Comparison of ENCODE assay signal across 34 cellular contexts in the genomic region with DNA sequence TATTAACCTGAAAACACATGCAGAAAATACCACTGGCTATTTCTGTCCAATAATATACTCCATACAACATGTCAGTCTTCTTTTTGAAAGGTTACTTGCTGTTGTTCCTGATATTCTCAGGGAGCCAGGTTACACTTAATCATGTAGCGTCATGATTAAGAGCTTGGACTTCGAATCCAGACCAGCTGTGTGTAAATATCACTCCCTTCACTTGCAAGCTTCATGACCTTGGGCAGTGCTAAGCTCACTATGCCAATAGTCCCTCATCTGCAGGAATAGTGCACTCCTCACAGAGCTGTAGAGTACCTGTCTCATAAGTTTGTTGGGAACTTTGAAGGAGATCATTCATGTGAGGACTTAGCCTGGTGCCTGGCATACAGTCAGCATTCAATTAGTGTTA. TPM values are rescaled to one million over a fixed set of nuclear protein-coding genes. Genes with fewer than 3 reads are reported as not detected.
DNase-seq lines count a peak whose midpoint lies in the region; ATAC-seq and TF ChIP-seq lines count a peak whose summit lies in the region.
"Had no signal": no experiment of that assay in that cellular context is flagged by ENCODE, and none has a peak within 500 bp of the region (broad histone marks: within the 10 kb centered on the region; RNA-seq: fewer than 3 reads in every experiment).

No MANE protein-coding gene starts in this region.

- in situ Hi-C loops in transverse colon (cut with MboI; ENCODE audit: low pct_ligation_motif_present in 1 of 4, low pct_unique_long_range_greater_than_20kb in 1 of 4, low sequenced_read_pairs in 3 of 4), result loop anchor here in 1 of 4 donors (10.0 kb wide), 1 partner anchor 348 kb away; no protein-coding TSS in a partner anchor

- ATAC-seq in left ventricle myocardium superior (peak; percentile 52), body of pancreas (peak; percentile 91), right lobe of liver (peak; percentile 86 to 99 (median 96)), GM18907 (IDR thresholded peaks at IDR 0.05; ENCODE audit: unreplicated experiment) (no peak), GM18870 (IDR thresholded peaks at IDR 0.05; ENCODE audit: unreplicated experiment) (no peak), HG02852 (IDR thresholded peaks at IDR 0.05; ENCODE audit: unreplicated experiment) (no peak)
- ATAC-seq: esophagus mucosa; stimulated activated memory B cell treated with anti-CD40 and anti-IgM and Interleukin-4, amounts not matched to agents 10 μg/mL and 1 μg/mL and 100 μg/mL, for 72 hours had no signal

- TF ChIP-seq CTCF in body of pancreas (IDR thresholded peaks at IDR 0.05), result no peak
- no peak for TF ChIP-seq CTCF in right lobe of liver (IDR thresholded peaks at IDR 0.05)
- no peak for TF ChIP-seq CTCF in transverse colon (IDR thresholded peaks at IDR 0.05)

- H3K27me3 ChIP-seq in body of pancreas, result no peaks in the 10 kb centered on the region
- no peaks in the 10 kb centered on the region for H3K27me3 ChIP-seq in right lobe of liver
- peaks cover 9% of the 10 kb centered on the region for H3K27me3 ChIP-seq in transverse colon

- DNase-seq in left ventricle myocardium superior (no peak), cardiac septum (ENCODE audit: low spot score) (no peak), body of pancreas (peak; percentile 33 to 68 (median 51)), right lobe of liver (peak in 1 of 3 donors; percentile 47), transverse colon (no peak)
- DNase-seq: activated B cell treated with CpG ODN at 0.5 μM for 24 hours; activated CD4-positive, alpha-beta T cell treated with anti-CD3 and anti-CD28 coated beads, Interleukin-2, amount 50 U/mL, for 1 hour; activated effector memory CD4-positive, alpha-beta T cell treated with anti-CD3 and anti-CD28 coated beads, Interleukin-2, amount 50 U/mL, for 16 hours; activated naive CD8-positive, alpha-beta T cell treated with anti-CD3 and anti-CD28 coated beads, Interleukin-2, amount 10 ng/mL, durations not matched to agents 7 days and 5 days; activated T-cell treated with anti-CD3 and anti-CD28 coated beads, Interleukin-2, amount 50 U/mL, for 1 hour; AML-193; aorta; CD4-positive, alpha-beta T cell; cortex of kidney; heart left ventricle; NCI-H1694; SK-N-SH had no signal

- H3K27ac ChIP-seq in body of pancreas, result peak overlapping the region in 3 of 4 donors; percentile 39 to 64 (median 63)
- no peak overlapping the region for H3K27ac ChIP-seq in right lobe of liver
- peak overlapping the region in 1 of 4 donors; percentile 23 for H3K27ac ChIP-seq in transverse colon
- H3K27ac ChIP-seq: heart left ventricle had no signal

- TF ChIP-seq POLR2A in body of pancreas (IDR thresholded peaks at IDR 0.05), result no peak
- TF ChIP-seq POLR2A in right lobe of liver (IDR thresholded peaks at IDR 0.05), result no peak
- no peak for TF ChIP-seq POLR2A in transverse colon (IDR thresholded peaks at IDR 0.05)

- WGBS in body of pancreas, 2 donors, result 18 to 22% methylated on average over 2 of the region's 2 CpGs
- 24% methylated on average over 2 of the region's 2 CpGs for WGBS in right lobe of liver (ENCODE audit: insufficient coverage, low coverage, low lambda C conversion rate, missing lambda C conversion rate)
- WGBS in transverse colon (ENCODE audit: low coverage in 1 of 2), 2 donors, result 39% methylated on average over 2 of the region's 2 CpGs; no CpG with 5 or more reads in 1 of the 2 donors

- no peak for TF ChIP-seq EP300 in transverse colon (IDR thresholded peaks at IDR 0.05; ENCODE audit: low read depth)

- H3K9me3 ChIP-seq in body of pancreas (no peaks in the 10 kb centered on the region), right lobe of liver (no peaks in the 10 kb centered on the region), transverse colon (no peaks in the 10 kb centered on the region)
- H3K9me3 ChIP-seq: heart left ventricle, SK-N-SH had no signal

- no peaks in the 10 kb centered on the region for H3K36me3 ChIP-seq in body of pancreas (replicated peaks in 1 of 2; ENCODE audit: insufficient read depth in 1 of 2, low read depth in 2 of 2)
- no peaks in the 10 kb centered on the region for H3K36me3 ChIP-seq in right lobe of liver
- no peaks in the 10 kb centered on the region for H3K36me3 ChIP-seq in transverse colon
- H3K36me3 ChIP-seq: heart left ventricle had no signal

- H3K4me3 ChIP-seq in body of pancreas (no peak overlapping the region), right lobe of liver (no peak overlapping the region), transverse colon (no peak overlapping the region)
- H3K4me3 ChIP-seq: heart left ventricle had no signal

- H3K4me1 ChIP-seq in body of pancreas, result peaks cover 15% of the 10 kb centered on the region
- peaks cover 0 to 10% (median 0%) of the 10 kb centered on the region in 4 donors for H3K4me1 ChIP-seq in right lobe of liver
- peaks cover 0 to 17% (median 8%) of the 10 kb centered on the region in 4 donors for H3K4me1 ChIP-seq in transverse colon
- H3K4me1 ChIP-seq: heart left ventricle had no signal

- intact Hi-C loops in left ventricle myocardium superior (cut with micrococcal nuclease), result no loop called here
- intact Hi-C loops in cardiac septum (cut with DNase I), result no loop called here
- intact Hi-C loops in body of pancreas (cut with DNase I), result loop anchor here (10.0 kb wide), 1 partner anchor 358 kb away; no protein-coding TSS in a partner anchor
- intact Hi-C loops in right lobe of liver (cut with DNase I), result no loop called here
- intact Hi-C loops in transverse colon (cut with DNase I; ENCODE audit: low total_unique reads), result no loop called here

RNA-seq across cellular contexts. Expression of a gene that starts 1.9 kb away (rescaled TPM):
- total RNA-seq in left ventricle myocardium superior (not detected), cardiac septum (not detected), body of pancreas (not detected), right lobe of liver (not detected), transverse colon (under 1 TPM in 1 of 4 donors, not detected in 3; 0.14 TPM)
- total RNA-seq: A673; activated naive CD8-positive, alpha-beta T cell treated with anti-CD3 and anti-CD28 coated beads, Interleukin-2, amount 10 ng/mL, durations not matched to agents 7 days and 5 days; aorta; CD4-positive, alpha-beta T cell; fibroblast of villous mesenchyme; H7; heart left ventricle; IMR-90; lung microvascular endothelial cell; mononuclear cell; NCI-H460; osteoblast; renal cortical epithelial cell; skeletal muscle tissue; T-helper 1 cell treated with Interleukin-12 subunit alpha and Interleukin-12 subunit beta and Interleukin-4 antibody, amounts not matched to agents 30 ng/mL and 1 ng/mL, for 36 hours; urinary bladder had no signal

RNA-seq across cellular contexts. Expression of a gene that starts 31.1 kb away (rescaled TPM):
- total RNA-seq in left ventricle myocardium superior (167 TPM), cardiac septum (139 TPM), body of pancreas (10 to 100 TPM; 17.9 to 31.0 TPM), right lobe of liver (10 to 100 TPM; 12.1 to 15.3 (median 14.4) TPM), transverse colon (10 to 100 TPM; 10.1 to 28.3 (median 19.0) TPM)

Comparison
In these comparisons a context has a peak if more than half of its experiments do, and no peak if none do; other contexts are left out.
1. ATAC-seq: peak in left ventricle myocardium superior (single experiment), body of pancreas (single experiment) and right lobe of liver (4 of 4); none in GM18907 (single experiment), GM18870 (single experiment) and HG02852 (single experiment).
2. DNase-seq: peak in body of pancreas (4 of 4); none in left ventricle myocardium superior (single experiment), cardiac septum (single experiment) and transverse colon (single experiment).
3. H3K27ac ChIP-seq: peak in body of pancreas (3 of 4); none in right lobe of liver (0 of 3).